In the genomic region with DNA sequence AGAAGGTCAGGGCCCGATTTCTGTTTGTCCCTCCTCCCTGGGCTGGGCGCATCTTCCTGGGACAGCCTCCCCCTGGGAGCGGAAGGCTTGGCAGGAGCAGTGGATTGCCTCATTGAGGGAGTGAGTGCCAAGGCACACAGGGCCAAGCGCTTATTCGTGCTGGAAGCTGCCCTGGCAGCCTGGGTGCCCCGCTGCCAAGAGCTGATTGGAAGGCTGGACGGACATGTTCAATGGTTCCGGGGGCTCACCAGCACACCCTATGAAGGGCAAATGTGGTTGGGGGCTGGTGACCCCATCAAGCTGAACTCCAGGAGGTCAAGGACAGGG, we compare ENCODE assay signal across 18 cellular contexts. TPM values are rescaled to one million over a fixed set of nuclear protein-coding genes. Genes with fewer than 3 reads are reported as not detected.
DNase-seq lines count a peak whose midpoint lies in the region; ATAC-seq and TF ChIP-seq lines count a peak whose summit lies in the region.
"Had no signal": no experiment of that assay in that cellular context is flagged by ENCODE, and none has a peak within 500 bp of the region (broad histone marks: within the 10 kb centered on the region; RNA-seq: fewer than 3 reads in every experiment).

No MANE protein-coding gene starts in this region.

- H3K4me1 ChIP-seq in endodermal cell (ENCODE audit: control insufficient read depth, insufficient read depth, low read length), result no peaks in the 10 kb centered on the region
- peaks cover 29% of the 10 kb centered on the region for H3K4me1 ChIP-seq in lower lobe of right lung
- peaks cover 14 to 28% of the 10 kb centered on the region in 2 donors for H3K4me1 ChIP-seq in thoracic aorta (ENCODE audit: control insufficient read depth in 1 of 2, low read depth in 2 of 2)

- TF ChIP-seq CTCF in endodermal cell (conservative IDR thresholded peaks at IDR 0.05) (no peak), lower lobe of right lung (IDR thresholded peaks at IDR 0.05) (no peak), thoracic aorta (IDR thresholded peaks at IDR 0.05) (no peak)

- DNase-seq in activated CD8-positive, alpha-beta memory T cell treated with anti-CD3 and anti-CD28 coated beads for 24 hours, result peak; percentile 47
- no peak for DNase-seq in activated CD8-positive, alpha-beta memory T cell treated with anti-CD3 and anti-CD28 coated beads, Interleukin-2, amount 50 U/mL, for 4 hours
- DNase-seq in endodermal cell, result peak; percentile 12
- peak; percentile 62 for DNase-seq in lower lobe of right lung
- DNase-seq in thoracic aorta (ENCODE audit: low spot score), result no peak
- DNase-seq in SW 1271 (lab: John Stamatoyannopoulos, UW), result no peak
- no peak for DNase-seq in KG1 (lab: John Stamatoyannopoulos, UW)
- DNase-seq in SW480 (ENCODE audit: low spot score), result no peak
- DNase-seq: activated T-cell treated with anti-CD3 and anti-CD28 coated beads, Interleukin-2, amount 50 U/mL, for 1 hour; NCI-H1048; SHP77 treated with DMSO at 0.1 percent for 48 hours; stimulated activated CD4-positive, alpha-beta T cell treated with anti-CD3 and anti-CD28 coated beads, Interleukin-12 subunit alpha, Interleukin-12 subunit beta, amount 100 ng/mL, for 4 hours had no signal

- H3K27me3 ChIP-seq in endodermal cell (ENCODE audit: control insufficient read depth, insufficient read depth, low read length, poor library complexity, severe bottlenecking) (no peaks in the 10 kb centered on the region), lower lobe of right lung (ENCODE audit: low read depth) (no peaks in the 10 kb centered on the region), thoracic aorta (replicated peaks; ENCODE audit: insufficient read depth) (no peaks in the 10 kb centered on the region)
- H3K27me3 ChIP-seq: vagina had no signal

- H3K36me3 ChIP-seq in endodermal cell (ENCODE audit: control insufficient read depth, insufficient read depth, low read length) (no peaks in the 10 kb centered on the region), lower lobe of right lung (no peaks in the 10 kb centered on the region), thoracic aorta (no peaks in the 10 kb centered on the region)
- H3K36me3 ChIP-seq: vagina had no signal

- no peak overlapping the region for H3K9ac ChIP-seq in endodermal cell (ENCODE audit: extremely low read depth, low read length, poor library complexity, severe bottlenecking)

- intact Hi-C loops in lower lobe of right lung (cut with DNase I), result no loop called here

- peaks cover 7% of the 10 kb centered on the region for H3K27me3 Mint-ChIP-seq in endodermal cell (ENCODE audit: insufficient read depth)

- H3K4me3 Mint-ChIP-seq in endodermal cell, result no peak overlapping the region
- H3K4me3 Mint-ChIP-seq: natural killer cell treated with Interleukin-12 subunit alpha and Interleukin-12 subunit beta and Interleukin-15 and Interleukin-18, amount 100 ng/mL, for 72 hours had no signal

- H3K4me1 Mint-ChIP-seq in endodermal cell, result peaks cover 3% of the 10 kb centered on the region

- ATAC-seq in lower lobe of right lung, result peak; percentile 59 to 63
- ATAC-seq in thoracic aorta (ENCODE audit: insufficient number of reproducible peaks, low FRiP score, low read depth), result no peak
- ATAC-seq: HCT116; natural killer cell treated with Interleukin-12 subunit alpha and Interleukin-12 subunit beta and Interleukin-15 and Interleukin-18, amount 100 ng/mL, for 72 hours had no signal

- H3K27ac Mint-ChIP-seq in endodermal cell, result no peak overlapping the region

- H3K9me3 Mint-ChIP-seq in endodermal cell, result no peaks in the 10 kb centered on the region
- H3K9me3 Mint-ChIP-seq: natural killer cell treated with Interleukin-12 subunit alpha and Interleukin-12 subunit beta and Interleukin-15 and Interleukin-18, amount 100 ng/mL, for 72 hours had no signal

- no peaks in the 10 kb centered on the region for H3K36me3 Mint-ChIP-seq in endodermal cell (ENCODE audit: low read depth)
- H3K36me3 Mint-ChIP-seq: natural killer cell treated with Interleukin-12 subunit alpha and Interleukin-12 subunit beta and Interleukin-15 and Interleukin-18, amount 100 ng/mL, for 72 hours had no signal

- 86 to 97% methylated on average over 8 of the region's 8 CpGs for WGBS in endodermal cell (ENCODE audit: insufficient coverage in 1 of 2, insufficient read length in 1 of 2), 2 experiments

- H3K9me3 ChIP-seq in endodermal cell (ENCODE audit: control insufficient read depth, low read length) (no peaks in the 10 kb centered on the region), lower lobe of right lung (no peaks in the 10 kb centered on the region), thoracic aorta (no peaks in the 10 kb centered on the region)
- H3K9me3 ChIP-seq: A549, vagina had no signal

- H3K4me3 ChIP-seq in endodermal cell (ENCODE audit: low read length) (no peak overlapping the region), lower lobe of right lung (no peak overlapping the region), thoracic aorta (peak overlapping the region; percentile 56)
- H3K4me3 ChIP-seq: A549, vagina had no signal

- H3K27ac ChIP-seq in endodermal cell (ENCODE audit: low read depth, low read length) (no peak overlapping the region), lower lobe of right lung (peak overlapping the region; percentile 25), thoracic aorta (no peak overlapping the region)
- H3K27ac ChIP-seq: A549, vagina had no signal

RNA-seq across cellular contexts. Expression of a gene that starts 10.3 kb away (rescaled TPM):
- total RNA-seq in endodermal cell, result not detected
- not detected for polyA plus RNA-seq in endodermal cell (2013, experiment 1 of 2)
- not detected for polyA plus RNA-seq in endodermal cell (2013, experiment 2 of 2)
- total RNA-seq in lower lobe of right lung, result 1.0 TPM
- total RNA-seq in thoracic aorta, result 1 to 10 TPM; 1.1 to 1.3 TPM
- total RNA-seq: Daoy, HT1080 had no signal
- polyA plus RNA-seq: A549 had no signal

Comparison
In these comparisons a context has a peak if more than half of its experiments do, and no peak if none do; other contexts are left out.
1. DNase-seq: peak in activated CD8-positive, alpha-beta memory T cell treated with anti-CD3 and anti-CD28 coated beads for 24 hours (single experiment), endodermal cell (single experiment) and lower lobe of right lung (single experiment); none in activated CD8-positive, alpha-beta memory T cell treated with anti-CD3 and anti-CD28 coated beads, Interleukin-2, amount 50 U/mL, for 4 hours (single experiment), thoracic aorta (single experiment), SW 1271 (0 of 2), KG1 (single experiment) and SW480 (single experiment).